ENCODE assay signal across 4 cellular contexts in genomic region chr12:78007173-78007572, GRCh38.
TF ChIP-seq lines count a peak whose summit lies in the region.

No MANE protein-coding gene starts in this region.

TF ChIP-seq in SK-N-SH, 30 proteins besides CTCF, POLR2A, EP300 and RAD21:
- TF ChIP-seq REST (IDR thresholded peaks at IDR 0.05; ENCODE audit: low read depth, low read length) (0 out of 2 replicates have a peak, but pooled peaks have one; percentile 73), SMC3 (IDR thresholded peaks at IDR 0.05; ENCODE audit: low read depth, low read length) (no peak)

TF ChIP-seq in SK-N-SH treated with all-trans-retinoic acid at 6 μM for 48 hours, 23 proteins besides CTCF, POLR2A, EP300 and RAD21 (continued from another document and continues in another):
- no peak for TF ChIP-seq CREB5 (CRISPR knock-in tag; IDR thresholded peaks at IDR 0.05; ENCODE audit: low read depth)
- no peak for TF ChIP-seq ARNTL (CRISPR knock-in tag; IDR thresholded peaks at IDR 0.05; ENCODE audit: borderline replicate concordance, low read depth)
- TF ChIP-seq BACH2 (CRISPR knock-in tag; IDR thresholded peaks at IDR 0.05; ENCODE audit: borderline replicate concordance): no peak
- TF ChIP-seq ZFP3 (CRISPR knock-in tag; IDR thresholded peaks at IDR 0.05): no peak
- no peak for TF ChIP-seq CSRNP3 (CRISPR knock-in tag; IDR thresholded peaks at IDR 0.05)
- TF ChIP-seq ZNF8 (CRISPR knock-in tag; IDR thresholded peaks at IDR 0.05): no peak
- TF ChIP-seq ZNF70 (CRISPR knock-in tag; IDR thresholded peaks at IDR 0.05): no peak
- TF ChIP-seq GLIS3 (CRISPR knock-in tag; IDR thresholded peaks at IDR 0.05): no peak
- no peak for TF ChIP-seq TSHZ2 (CRISPR knock-in tag; IDR thresholded peaks at IDR 0.05)
- TF ChIP-seq ZNF565 (CRISPR knock-in tag; conservative IDR thresholded peaks at IDR 0.05; ENCODE audit: low read depth): no peak
- TF ChIP-seq SNAI2 (CRISPR knock-in tag; IDR thresholded peaks at IDR 0.05): no peak
- no peak for TF ChIP-seq ESRRG (CRISPR knock-in tag; IDR thresholded peaks at IDR 0.05)

TF ChIP-seq in Ishikawa, 13 proteins besides CTCF, POLR2A, EP300 and RAD21 (continued from another document):
- TF ChIP-seq REST (IDR thresholded peaks at IDR 0.05; ENCODE audit: low read depth): peak; percentile 52; the same call in 1 of the 2 replicates
- no peak for TF ChIP-seq CEBPB (IDR thresholded peaks at IDR 0.05)
- no peak for TF ChIP-seq TCF12 (IDR thresholded peaks at IDR 0.05; ENCODE audit: low read depth)
- TF ChIP-seq CREB1 (IDR thresholded peaks at IDR 0.05; ENCODE audit: low read depth): no peak

TF ChIP-seq in H1, 55 proteins besides CTCF, POLR2A, EP300 and RAD21 (continued from another document):
- TF ChIP-seq ATF2 (IDR thresholded peaks at IDR 0.05; ENCODE audit: low read length): no peak
- no peak for TF ChIP-seq KDM5A (IDR thresholded peaks at IDR 0.05; ENCODE audit: low read length)
- no peak for TF ChIP-seq CTBP2 (IDR thresholded peaks at IDR 0.05; ENCODE audit: borderline replicate concordance, insufficient read depth, insufficient read length, low read length)
